In the genomic region with DNA sequence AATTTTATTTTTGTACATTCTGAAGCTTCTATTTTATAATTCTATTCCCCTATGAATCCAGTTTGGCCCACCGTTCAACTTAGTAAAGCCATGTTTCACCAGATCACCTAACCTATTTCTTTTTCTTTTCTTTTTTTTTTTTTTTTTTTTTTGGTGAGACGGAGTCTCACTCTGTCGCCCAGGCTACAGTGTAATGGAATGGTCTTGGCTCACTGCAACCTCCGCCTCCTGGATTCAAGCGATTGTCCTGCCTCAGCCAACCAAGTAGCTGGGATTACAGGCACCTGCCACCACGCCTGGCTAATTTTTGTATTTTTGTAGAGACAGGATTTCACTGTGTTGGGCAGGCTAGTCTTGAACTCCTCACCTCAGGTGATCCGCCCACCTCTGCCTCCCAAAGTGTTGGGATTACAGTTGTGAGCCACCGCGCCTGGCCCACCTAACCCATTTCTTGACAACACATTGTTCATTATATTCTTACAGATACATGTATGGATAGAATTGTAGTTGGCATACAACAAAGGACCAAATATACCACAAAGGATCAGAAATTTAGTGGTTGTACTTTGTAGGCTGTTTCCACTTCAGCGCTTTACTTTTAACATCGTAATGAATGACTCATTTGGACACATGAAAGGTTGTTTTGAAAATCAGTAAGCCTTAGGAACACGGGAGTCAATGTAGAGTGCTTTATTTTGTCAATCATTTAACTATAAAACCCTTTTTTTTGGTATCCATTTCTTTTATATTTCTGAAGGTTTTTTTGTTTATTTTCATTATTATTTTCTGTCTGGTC, we compare ENCODE assay signal across 23 cellular contexts.
DNase-seq lines count a peak whose midpoint lies in the region; ATAC-seq, FAIRE-seq and TF ChIP-seq lines count a peak whose summit lies in the region.
"Had no signal": no experiment of that assay in that cellular context is flagged by ENCODE, and none has a peak within 500 bp of the region (broad histone marks: within the 10 kb centered on the region; RNA-seq: fewer than 3 reads in every experiment).

No MANE protein-coding gene starts in this region.

- peak; percentile 68 for FAIRE-seq in RCC 7860 (lab: Jason Lieb, UNC)
- FAIRE-seq in endometrium (lab: Jason Lieb, UNC) = peak; percentile 87
- FAIRE-seq: colon, GM12892 had no signal

- TF ChIP-seq CTCF in tibial artery (IDR thresholded peaks at IDR 0.05) = no peak

- no peaks in the 10 kb centered on the region for H3K27me3 ChIP-seq in tibial artery
- H3K27me3 ChIP-seq: hepatocyte, SJSA1 had no signal

- peak overlapping the region; percentile 39 to 45 for H3K27ac ChIP-seq in tibial artery
- H3K27ac ChIP-seq: hepatocyte, SJSA1 had no signal

- no peaks in the 10 kb centered on the region for H3K9me3 ChIP-seq in tibial artery
- H3K9me3 ChIP-seq: SJSA1 had no signal

- DNase-seq in RCC 7860 (ENCODE audit: low spot score) = peak; percentile 30
- DNase-seq in iris pigment epithelial cell (ENCODE audit: low read depth) = peak; percentile 47
- no peak for DNase-seq in tibial artery
- DNase-seq in NCI-H1436 treated with DMSO at 0.1 percent for 48 hours (lab: John Stamatoyannopoulos, UW) = no peak
- DNase-seq in pons (ENCODE audit: low spot score) = no peak
- no peak for DNase-seq in T-helper 2 cell
- DNase-seq: activated CD4-positive, alpha-beta T cell treated with anti-CD3 and anti-CD28 coated beads, Interleukin-2, amount 10 ng/mL, durations not matched to agents 24 days and 14 days; CD4-positive, CD25-positive, alpha-beta regulatory T cell; DMS79; effector memory CD8-positive, alpha-beta T cell; immature natural killer cell; Kasumi-1; NCI-H1092; NCI-H2029 treated with DMSO at 0.1 percent for 48 hours; NCI-H446 treated with DMSO at 0.1 percent for 48 hours; posterior cingulate gyrus had no signal

- H3K4me3 ChIP-seq in tibial artery = no peak overlapping the region
- H3K4me3 ChIP-seq: GM23338, hepatocyte, SJSA1 had no signal

- intact Hi-C loops in tibial artery (cut with DNase I; ENCODE audit: low total_unique reads) = no loop called here

- peaks cover 0 to 18% (median 0%) of the 10 kb centered on the region in 4 donors for H3K4me1 ChIP-seq in tibial artery

- no peaks in the 10 kb centered on the region for H3K36me3 ChIP-seq in tibial artery
- H3K36me3 ChIP-seq: SJSA1 had no signal

- no peak for ATAC-seq in GM21723 (IDR thresholded peaks at IDR 0.05; ENCODE audit: unreplicated experiment)
- ATAC-seq: effector memory CD8-positive, alpha-beta T cell; GM23338 had no signal

Comparison
In these comparisons a context has a peak if more than half of its experiments do, and no peak if none do; other contexts are left out.
1. DNase-seq: peak in RCC 7860 (single experiment) and iris pigment epithelial cell (single experiment); none in tibial artery (0 of 2), NCI-H1436 treated with DMSO at 0.1 percent for 48 hours (single experiment), pons (single experiment) and T-helper 2 cell (0 of 5).